Comparison of ENCODE assay signal across 27 cellular contexts in the genomic region with DNA sequence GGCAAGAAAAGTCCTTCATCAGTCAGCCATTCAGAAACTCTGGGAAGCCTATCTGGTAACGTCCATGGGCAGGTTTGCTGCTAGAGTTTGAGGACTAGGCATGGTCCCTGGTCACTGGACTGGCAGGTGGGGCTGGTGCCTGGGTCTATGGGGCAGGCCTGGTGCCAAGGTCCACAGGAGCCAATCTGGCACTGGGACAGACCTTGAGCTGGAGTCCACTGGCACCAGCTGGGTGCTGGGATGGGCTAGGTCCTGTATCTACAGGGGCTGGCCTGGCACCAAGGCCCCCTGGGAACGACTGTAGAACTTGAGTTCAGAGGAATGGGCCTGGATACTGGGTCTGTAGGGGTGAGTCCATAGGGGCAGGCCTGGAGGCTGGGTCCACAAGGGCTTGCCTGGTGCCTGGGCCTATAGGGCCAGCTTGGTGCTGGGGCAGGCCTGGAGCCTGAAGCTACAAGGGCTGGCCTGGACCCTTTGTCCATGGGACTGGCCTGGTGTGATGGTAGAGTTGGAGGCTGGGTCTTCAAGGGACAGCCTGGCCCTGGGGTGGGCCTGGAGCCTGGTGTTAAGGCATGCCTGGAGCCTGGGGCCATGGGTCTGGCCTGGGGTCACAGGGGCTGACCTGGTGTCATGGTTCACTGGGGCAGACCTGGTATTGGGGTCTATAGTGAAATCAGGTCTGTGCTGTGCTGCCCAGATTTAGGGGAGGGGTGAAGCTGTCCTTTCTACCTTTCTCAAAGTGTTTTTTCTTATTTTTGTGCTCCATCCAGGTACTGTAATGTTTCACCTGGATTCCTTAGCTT.
"Had no signal": no experiment of that assay in that cellular context is flagged by ENCODE, and none has a peak within 500 bp of the region (broad histone marks: within the 10 kb centered on the region; RNA-seq: fewer than 3 reads in every experiment).

No MANE protein-coding gene starts in this region.

- H3K4me3 ChIP-seq: ascending aorta, body of pancreas, SJSA1 had no signal

- H3K27ac ChIP-seq: ascending aorta, body of pancreas, RWPE1, SJSA1 had no signal

- H3K9me3 ChIP-seq: body of pancreas, SJSA1 had no signal

- H3K27me3 ChIP-seq: ascending aorta, body of pancreas, SJSA1 had no signal

- H3K4me3 Mint-ChIP-seq: activated CD8-positive, alpha-beta T cell treated with anti-CD3 and anti-CD28 coated beads for 36 hours; activated naive CD8-positive, alpha-beta T cell treated with anti-CD3 and anti-CD28 coated beads, Interleukin-2, amount 50 U/mL, for 24 hours; activated T-cell treated with anti-CD3 and anti-CD28 coated beads, Interleukin-2, amount 50 U/mL, for 4 hours had no signal

- DNase-seq: activated CD4-positive, alpha-beta T cell treated with anti-CD3 and anti-CD28 coated beads for 4 hours; activated CD8-positive, alpha-beta T cell treated with anti-CD3 and anti-CD28 coated beads for 36 hours; activated effector memory CD4-positive, alpha-beta T cell treated with anti-CD3 and anti-CD28 coated beads, Interleukin-2, amount 50 U/mL, for 16 hours; activated naive CD4-positive, alpha-beta T cell treated with Interleukin-2 at 50 U/mL for 16 hours; activated naive CD8-positive, alpha-beta T cell treated with anti-CD3 and anti-CD28 coated beads, Interleukin-2, amount 50 U/mL, for 24 hours; activated T-cell treated with anti-CD3 and anti-CD28 coated beads, Interleukin-2, amount 50 U/mL, for 4 hours; amniotic stem cell; Karpas-422; NCI-H1105 treated with DMSO at 0.1 percent for 48 hours; NCI-H1436 treated with DMSO at 0.1 percent for 48 hours; NCI-H187; NCI-H2081; NCI-H510A treated with DMSO at 0.1 percent for 48 hours; NCI-H69; NK-92 treated with Interleukin-12 subunit alpha and Interleukin-12 subunit beta, amount 100 ng/mL, for 24 hours; OCI-M1; Right ventricle myocardium superior; SW 1271 had no signal

- H3K36me3 ChIP-seq: ascending aorta, SJSA1 had no signal

- FAIRE-seq: bronchial epithelial cell had no signal

- H3K27ac Mint-ChIP-seq: activated CD8-positive, alpha-beta T cell treated with anti-CD3 and anti-CD28 coated beads for 36 hours; activated naive CD8-positive, alpha-beta T cell treated with anti-CD3 and anti-CD28 coated beads, Interleukin-2, amount 50 U/mL, for 24 hours had no signal

- ATAC-seq: activated CD4-positive, CD25-positive, alpha-beta regulatory T cell treated with anti-CD3 and anti-CD28 coated beads, Interleukin-2, amount 50 U/mL, for 24 hours; activated CD8-positive, alpha-beta T cell treated with anti-CD3 and anti-CD28 coated beads for 36 hours; activated naive CD4-positive, alpha-beta T cell treated with anti-CD3 and anti-CD28 coated beads, Interleukin-2, amount 50 U/mL, for 72 hours; activated naive CD8-positive, alpha-beta T cell treated with anti-CD3 and anti-CD28 coated beads, Interleukin-2, amount 50 U/mL, for 24 hours; activated T-cell treated with anti-CD3 and anti-CD28 coated beads, Interleukin-2, amount 50 U/mL, for 4 hours; body of pancreas; Panc1; SK-N-SH treated with all-trans-retinoic acid at 6 μM for 48 hours had no signal

- H3K4me1 ChIP-seq: ascending aorta, body of pancreas, SJSA1 had no signal
